ENCODE assay signal across 15 cellular contexts in the genomic region with DNA sequence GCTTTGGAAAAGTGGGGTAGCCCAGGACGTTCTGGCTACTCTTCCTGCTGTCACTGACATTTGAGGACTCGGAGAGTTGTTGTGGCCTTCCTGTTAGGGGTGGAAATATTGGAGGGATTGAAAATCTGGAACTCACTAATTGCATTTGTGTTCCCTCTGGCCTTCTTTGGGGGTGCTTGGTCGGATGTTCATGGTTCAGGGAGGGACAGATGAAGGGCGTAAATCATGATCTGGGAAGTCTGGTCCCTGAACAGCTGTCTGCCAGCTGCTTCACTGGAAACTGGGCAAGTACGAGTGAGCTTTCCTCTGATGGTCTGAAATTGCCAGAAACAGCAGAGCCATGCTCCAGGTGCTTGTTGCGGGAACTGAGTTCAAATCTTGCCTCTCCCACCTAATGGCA.
DNase-seq lines count a peak whose midpoint lies in the region; ATAC-seq and TF ChIP-seq lines count a peak whose summit lies in the region.
"Had no signal": no experiment of that assay in that cellular context is flagged by ENCODE, and none has a peak within 500 bp of the region (broad histone marks: within the 10 kb centered on the region; RNA-seq: fewer than 3 reads in every experiment).

No MANE protein-coding gene starts in this region.

- H3K9me3 ChIP-seq in IMR-90 (ENCODE audit: control insufficient read depth, insufficient read depth, low read length) (no peaks in the 10 kb centered on the region), left ventricle myocardium inferior (replicated peaks) (no peaks in the 10 kb centered on the region), neuronal stem cell (replicated peaks in 1 of 2; ENCODE audit: control insufficient read depth in 2 of 2, insufficient read depth in 1 of 2, low read depth in 1 of 2, low read length in 2 of 2) (no peaks in the 10 kb centered on the region)

- no peak overlapping the region for H3K27ac ChIP-seq in IMR-90 (ENCODE audit: insufficient read depth, low read length)
- H3K27ac ChIP-seq in left ventricle myocardium inferior (replicated peaks), result peak overlapping the region; percentile 70
- no peak overlapping the region for H3K27ac ChIP-seq in neuronal stem cell (replicated peaks; ENCODE audit: low read length)
- H3K27ac ChIP-seq: C4-2B had no signal

- H2AK9ac ChIP-seq in IMR-90 (replicated peaks; ENCODE audit: low read depth, low read length, poor library complexity), result peak overlapping the region; percentile 5

- no peaks in the 10 kb centered on the region for H4K20me1 ChIP-seq in IMR-90 (ENCODE audit: insufficient read depth, low read length)

- H2BK5ac ChIP-seq in IMR-90 (ENCODE audit: low read depth, low read length, poor library complexity, severe bottlenecking) (no peak overlapping the region), neuronal stem cell (ENCODE audit: low read length) (no peak overlapping the region)

- intact Hi-C loops in IMR-90 (cut with micrococcal nuclease), result no loop called here
- intact Hi-C loops in left ventricle myocardium inferior (cut with micrococcal nuclease), result no loop called here

- H2BK120ac ChIP-seq in IMR-90 (ENCODE audit: low read depth, low read length) (no peak overlapping the region), neuronal stem cell (ENCODE audit: low read depth, low read length) (no peak overlapping the region)

- no peak for TF ChIP-seq RAD21 in IMR-90 (IDR thresholded peaks at IDR 0.05; ENCODE audit: low read length)

- no TSS peak for BruUV-seq in IMR-90 (replicated peaks; lab: Mats Ljungman, UMichigan)

- no peaks in the 10 kb centered on the region for H3K27me3 ChIP-seq in IMR-90 (ENCODE audit: control insufficient read depth, insufficient read depth, low read length)
- no peaks in the 10 kb centered on the region for H3K27me3 ChIP-seq in left ventricle myocardium inferior (ENCODE audit: low read depth)
- no peaks in the 10 kb centered on the region for H3K27me3 ChIP-seq in neuronal stem cell (ENCODE audit: control insufficient read depth in 3 of 3, insufficient read depth in 3 of 3, low read depth in 1 of 3, low read length in 3 of 3)

- H2AFZ ChIP-seq in IMR-90 (replicated peaks; ENCODE audit: low read length, poor library complexity) (no peak overlapping the region), neuronal stem cell (ENCODE audit: low read length) (no peak overlapping the region)

- H2AK5ac ChIP-seq in IMR-90 (ENCODE audit: low read depth, low read length), result peak overlapping the region; percentile 3
- H2AK5ac ChIP-seq in neuronal stem cell (ENCODE audit: low read depth, low read length), result peak overlapping the region; percentile 20

- in situ Hi-C loops in IMR-90 (cut with MboI; ENCODE audit: low sequenced_read_pairs), result no loop called here

- POLR2A ChIA-PET in IMR-90 (lab: Charles Lee; ENCODE audit: unreplicated experiment), result no interaction called here

- TF ChIP-seq POLR2A in IMR-90 (IDR thresholded peaks at IDR 0.05; ENCODE audit: low read depth, low read length), result no peak

- no peak overlapping the region for H3K23ac ChIP-seq in IMR-90 (ENCODE audit: low read depth, low read length)
- no peak overlapping the region for H3K23ac ChIP-seq in neuronal stem cell (ENCODE audit: low read depth, low read length, poor library complexity)

- H3K9me1 ChIP-seq in IMR-90 (ENCODE audit: insufficient read depth, low read length), result peaks cover 11% of the 10 kb centered on the region; the same call in 1 of the 2 replicates

- H3K4ac ChIP-seq in IMR-90 (ENCODE audit: low read depth, low read length) (peak overlapping the region; percentile 24; the same call in 1 of the 2 replicates), neuronal stem cell (ENCODE audit: low read length) (no peak overlapping the region)

- peaks cover 14 to 16% of the 10 kb centered on the region in 2 experiments for H3K79me1 ChIP-seq in IMR-90 (ENCODE audit: low read depth in 1 of 2, low read length in 2 of 2)
- H3K79me1 ChIP-seq in neuronal stem cell (ENCODE audit: low read depth, low read length), result no peaks in the 10 kb centered on the region

- ATAC-seq in IMR-90 (ENCODE audit: low read depth), result no peak
- no peak for ATAC-seq in HG02588 (IDR thresholded peaks at IDR 0.05; ENCODE audit: unreplicated experiment)
- no peak for ATAC-seq in HG03342 (IDR thresholded peaks at IDR 0.05; ENCODE audit: unreplicated experiment)

- CTCF ChIA-PET in IMR-90 (lab: Yijun Ruan, JAX), result no interaction called here

- H3K36me3 ChIP-seq in IMR-90 (ENCODE audit: control insufficient read depth, insufficient read depth, low read length) (no peaks in the 10 kb centered on the region), left ventricle myocardium inferior (no peaks in the 10 kb centered on the region), neuronal stem cell (replicated peaks in 1 of 2; ENCODE audit: control insufficient read depth in 2 of 2, insufficient read depth in 2 of 2, low read length in 2 of 2) (no peaks in the 10 kb centered on the region)

- H2BK20ac ChIP-seq in IMR-90 (ENCODE audit: low read depth, low read length), result no peak overlapping the region

- TF ChIP-seq CTCF in IMR-90 (conservative IDR thresholded peaks at IDR 0.05; ENCODE audit: low read depth, low read length), result no peak
- no peak for TF ChIP-seq CTCF in left ventricle myocardium inferior (IDR thresholded peaks at IDR 0.05; ENCODE audit: borderline replicate concordance)

- DNase-seq in IMR-90 (no peak), RPMI7951 (ENCODE audit: low read depth) (peak; percentile 61), left ventricle myocardium inferior (peak; percentile 50), neuronal stem cell (ENCODE audit: low spot score) (no peak), superior temporal gyrus (ENCODE audit: extremely low spot score) (no peak), NCI-H1694 (lab: John Stamatoyannopoulos, UW) (no peak)
- DNase-seq: DMS153, H9, Kasumi-1, NCI-H1105 treated with DMSO at 0.1 percent for 48 hours, NCI-H187 treated with DMSO at 0.1 percent for 48 hours, NCI-H774 had no signal

- H2BK15ac ChIP-seq in IMR-90 (ENCODE audit: low read depth, low read length) (no peak overlapping the region), neuronal stem cell (ENCODE audit: low read length) (no peak overlapping the region)

- dilution Hi-C loops in IMR-90 (cut with HindIII; ENCODE audit: low sequenced_read_pairs, unreplicated experiment), result no loop called here

- H3K4me3 ChIP-seq in IMR-90 (ENCODE audit: insufficient read depth, low read depth, low read length) (no peak overlapping the region), left ventricle myocardium inferior (no peak overlapping the region), neuronal stem cell (ENCODE audit: low read length in 2 of 2) (no peak overlapping the region)

- no peak overlapping the region for H3K9ac ChIP-seq in IMR-90 (ENCODE audit: low read depth, low read length)
- H3K9ac ChIP-seq in neuronal stem cell (ENCODE audit: low read depth, low read length, poor library complexity), result no peak overlapping the region

- H3K4me1 ChIP-seq in IMR-90 (ENCODE audit: control insufficient read depth, insufficient read depth, low read length), result peaks cover 13% of the 10 kb centered on the region
- H3K4me1 ChIP-seq in left ventricle myocardium inferior, result peaks cover 58% of the 10 kb centered on the region
- H3K4me1 ChIP-seq in neuronal stem cell (ENCODE audit: control insufficient read depth in 2 of 2, insufficient read depth in 1 of 2, low read depth in 1 of 2, low read length in 2 of 2), result peaks cover 7 to 13% of the 10 kb centered on the region in 2 donors

- H4K91ac ChIP-seq in IMR-90 (ENCODE audit: insufficient read depth, low read depth, low read length) (no peak overlapping the region), neuronal stem cell (ENCODE audit: low read depth, low read length, poor library complexity) (no peak overlapping the region)

- H4K8ac ChIP-seq in IMR-90 (ENCODE audit: low read depth in 2 of 2, low read length in 2 of 2) (no peak overlapping the region), neuronal stem cell (ENCODE audit: low read depth, low read length) (no peak overlapping the region)

- H3K4me2 ChIP-seq in IMR-90 (ENCODE audit: low read depth, low read length), result no peak overlapping the region
- no peak overlapping the region for H3K4me2 ChIP-seq in neuronal stem cell (ENCODE audit: insufficient read depth, low read length, poor library complexity, severe bottlenecking)

- H3K14ac ChIP-seq in IMR-90 (replicated peaks; ENCODE audit: low read depth, low read length) (no peak overlapping the region), neuronal stem cell (ENCODE audit: low read length) (no peak overlapping the region)

- no peak overlapping the region; the same call in 1 of the 2 replicates for H3K56ac ChIP-seq in IMR-90 (ENCODE audit: extremely low read depth, insufficient read depth, low read length)

- WGBS in IMR-90 (ENCODE audit: extremely low coverage in 2 of 2, insufficient read length in 1 of 2), 2 experiments, result 100% methylated on average over 3 of the region's 6 CpGs; no CpG with 5 or more reads in 1 of the 2 experiments
- no CpG with 5 or more reads among the region's 6 CpGs for WGBS in neuronal stem cell (ENCODE audit: extremely low coverage in 2 of 2, insufficient read length in 2 of 2, insufficient replicate concordance in 1 of 2), 2 donors

- no peak overlapping the region for H2BK12ac ChIP-seq in neuronal stem cell (ENCODE audit: low read length)

- no peak overlapping the region for H4K5ac ChIP-seq in IMR-90 (ENCODE audit: low read depth, low read length)

- no peak overlapping the region for H3K18ac ChIP-seq in IMR-90 (ENCODE audit: low read depth, low read length)
- no peak overlapping the region for H3K18ac ChIP-seq in neuronal stem cell (ENCODE audit: low read length)

TF ChIP-seq in IMR-90, 13 proteins besides CTCF, POLR2A, EP300 and RAD21:
- TF ChIP-seq RCOR1 (IDR thresholded peaks at IDR 0.05; ENCODE audit: insufficient replicate concordance, low read length) (no peak), MXI1 (IDR thresholded peaks at IDR 0.05; ENCODE audit: borderline replicate concordance, low read depth, low read length) (no peak), CEBPB (IDR thresholded peaks at IDR 0.05; ENCODE audit: low read depth, low read length) (no peak), SMC3 (IDR thresholded peaks at IDR 0.05; ENCODE audit: low read depth, low read length) (no peak), MAZ (IDR thresholded peaks at IDR 0.05; ENCODE audit: borderline replicate concordance, low read depth, low read length) (no peak), MAFK (IDR thresholded peaks at IDR 0.05; ENCODE audit: low read depth, low read length) (no peak)
- TF ChIP-seq, protein P1, sequence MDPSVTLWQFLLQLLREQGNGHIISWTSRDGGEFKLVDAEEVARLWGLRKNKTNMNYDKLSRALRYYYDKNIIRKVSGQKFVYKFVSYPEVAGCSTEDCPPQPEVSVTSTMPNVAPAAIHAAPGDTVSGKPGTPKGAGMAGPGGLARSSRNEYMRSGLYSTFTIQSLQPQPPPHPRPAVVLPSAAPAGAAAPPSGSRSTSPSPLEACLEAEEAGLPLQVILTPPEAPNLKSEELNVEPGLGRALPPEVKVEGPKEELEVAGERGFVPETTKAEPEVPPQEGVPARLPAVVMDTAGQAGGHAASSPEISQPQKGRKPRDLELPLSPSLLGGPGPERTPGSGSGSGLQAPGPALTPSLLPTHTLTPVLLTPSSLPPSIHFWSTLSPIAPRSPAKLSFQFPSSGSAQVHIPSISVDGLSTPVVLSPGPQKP (IDR thresholded peaks at IDR 0.05; ENCODE audit: borderline replicate concordance, low read depth, low read length), result no peak

Comparison
In these comparisons a context has a peak if more than half of its experiments do, and no peak if none do; other contexts are left out.
1. DNase-seq: peak in RPMI7951 (single experiment) and left ventricle myocardium inferior (single experiment); none in IMR-90 (single experiment), neuronal stem cell (single experiment), superior temporal gyrus (single experiment) and NCI-H1694 (single experiment).